13 cellular contexts compared by ENCODE assay signal in genomic region chr13:39536274-39536673, GRCh38.
"Had no signal": no experiment of that assay in that cellular context is flagged by ENCODE, and none has a peak within 500 bp of the region (broad histone marks: within the 10 kb centered on the region; RNA-seq: fewer than 3 reads in every experiment).

No MANE protein-coding gene starts in this region.

- H3K27ac ChIP-seq: body of pancreas, esophagus muscularis mucosa, prostate gland, testis had no signal

- H3K4me1 Mint-ChIP-seq: activated naive CD4-positive, alpha-beta T cell treated with anti-CD3 and anti-CD28 coated beads, Interleukin-2, amount 10 ng/mL, durations not matched to agents 7 days and 5 days; central memory CD8-positive, alpha-beta T cell; stimulated activated naive CD8-positive, alpha-beta T cell treated with anti-CD3 and anti-CD28 coated beads, Interleukin-15, amount 100 ng/mL, for 72 hours had no signal

- H3K27ac Mint-ChIP-seq: activated naive CD4-positive, alpha-beta T cell treated with anti-CD3 and anti-CD28 coated beads, Interleukin-2, amount 10 ng/mL, durations not matched to agents 7 days and 5 days; activated T-helper 2 cell treated with anti-CD3 and anti-CD28 coated beads, Interferon-gamma antibody, Interleukin-2, Interleukin-4, amounts not matched to agents 10 μg/mL and 5 μg/mL and 100 μg/mL, durations not matched to agents 14 hours and 24 hours and 36 hours; natural killer cell treated with Interleukin-12 subunit alpha and Interleukin-12 subunit beta and Interleukin-15 and Interleukin-18, amount 100 ng/mL, for 72 hours; stimulated activated naive CD8-positive, alpha-beta T cell treated with anti-CD3 and anti-CD28 coated beads, Interleukin-15, amount 100 ng/mL, for 72 hours had no signal

- ATAC-seq: activated CD4-positive, CD25-positive, alpha-beta regulatory T cell treated with anti-CD3 and anti-CD28 coated beads, Interleukin-2, amount 50 U/mL, for 24 hours; body of pancreas; natural killer cell treated with Interleukin-12 subunit alpha and Interleukin-12 subunit beta and Interleukin-15 and Interleukin-18, amount 100 ng/mL, for 72 hours; stimulated activated naive CD8-positive, alpha-beta T cell treated with anti-CD3 and anti-CD28 coated beads, Interleukin-15, amount 100 ng/mL, for 72 hours had no signal

- H3K36me3 ChIP-seq: esophagus muscularis mucosa, prostate gland had no signal

- DNase-seq: activated naive CD4-positive, alpha-beta T cell treated with anti-CD3 and anti-CD28 coated beads, Interleukin-2, amount 10 ng/mL, durations not matched to agents 7 days and 5 days; body of pancreas; foreskin fibroblast; glutamatergic neuron; stimulated activated CD4-positive, alpha-beta T cell treated with anti-CD3 and anti-CD28 coated beads, Interleukin-4, amount 100 ng/mL, for 24 hours; stimulated activated naive CD8-positive, alpha-beta T cell treated with anti-CD3 and anti-CD28 coated beads, Interleukin-15, amount 100 ng/mL, for 72 hours; testis had no signal

- H3K36me3 Mint-ChIP-seq: activated naive CD4-positive, alpha-beta T cell treated with anti-CD3 and anti-CD28 coated beads, Interleukin-2, amount 10 ng/mL, durations not matched to agents 7 days and 5 days; natural killer cell treated with Interleukin-12 subunit alpha and Interleukin-12 subunit beta and Interleukin-15 and Interleukin-18, amount 100 ng/mL, for 72 hours had no signal

- H3K4me1 ChIP-seq: body of pancreas, prostate gland, testis had no signal

- H3K4me3 Mint-ChIP-seq: activated naive CD4-positive, alpha-beta T cell treated with anti-CD3 and anti-CD28 coated beads, Interleukin-2, amount 10 ng/mL, durations not matched to agents 7 days and 5 days; central memory CD8-positive, alpha-beta T cell; natural killer cell treated with Interleukin-12 subunit alpha and Interleukin-12 subunit beta and Interleukin-15 and Interleukin-18, amount 100 ng/mL, for 72 hours; stimulated activated naive CD8-positive, alpha-beta T cell treated with anti-CD3 and anti-CD28 coated beads, Interleukin-15, amount 100 ng/mL, for 72 hours had no signal

- H3K4me3 ChIP-seq: body of pancreas, esophagus muscularis mucosa, prostate gland, testis had no signal

- H3K9me3 ChIP-seq: body of pancreas, esophagus muscularis mucosa, prostate gland, testis had no signal

- H3K27me3 ChIP-seq: body of pancreas, esophagus muscularis mucosa, testis had no signal

- H3K9me3 Mint-ChIP-seq: activated naive CD4-positive, alpha-beta T cell treated with anti-CD3 and anti-CD28 coated beads, Interleukin-2, amount 10 ng/mL, durations not matched to agents 7 days and 5 days; activated T-helper 2 cell treated with anti-CD3 and anti-CD28 coated beads, Interferon-gamma antibody, Interleukin-2, Interleukin-4, amounts not matched to agents 10 μg/mL and 5 μg/mL and 100 μg/mL, durations not matched to agents 14 hours and 24 hours and 36 hours; central memory CD8-positive, alpha-beta T cell; stimulated activated naive CD8-positive, alpha-beta T cell treated with anti-CD3 and anti-CD28 coated beads, Interleukin-15, amount 100 ng/mL, for 72 hours had no signal
